Comparison of ENCODE assay signal across 17 cellular contexts in the genomic region with DNA sequence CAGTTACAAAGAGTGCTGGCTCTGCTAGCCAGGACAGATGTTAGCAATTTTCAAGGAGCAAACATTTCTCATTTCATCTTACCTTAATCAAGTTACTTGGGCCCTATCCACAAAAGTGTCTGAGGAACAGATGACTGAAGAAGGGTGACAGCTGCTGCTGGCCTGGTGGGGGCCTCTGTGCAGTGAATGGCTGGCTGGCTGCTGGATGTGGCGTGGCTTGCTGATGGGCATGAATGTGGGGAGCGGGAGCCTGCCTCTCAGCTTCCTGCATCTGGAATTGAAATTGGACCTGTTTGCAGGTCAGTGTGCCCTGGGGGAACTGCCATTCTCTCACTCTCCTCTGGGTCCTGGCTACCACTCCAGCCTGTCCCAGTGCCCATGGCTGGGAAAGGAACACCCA.
DNase-seq lines count a peak whose midpoint lies in the region; ATAC-seq and TF ChIP-seq lines count a peak whose summit lies in the region.
"Had no signal": no experiment of that assay in that cellular context is flagged by ENCODE, and none has a peak within 500 bp of the region (broad histone marks: within the 10 kb centered on the region; RNA-seq: fewer than 3 reads in every experiment).

No MANE protein-coding gene starts in this region.

- H3K9me3 ChIP-seq in OCI-LY7 (ENCODE audit: low read length): no peaks in the 10 kb centered on the region
- H3K9me3 ChIP-seq: HAP-1, SJSA1 had no signal

- H3K79me2 ChIP-seq in GM23338 (replicated peaks; ENCODE audit: insufficient read depth) (no peaks in the 10 kb centered on the region), OCI-LY7 (ENCODE audit: insufficient read depth, low read depth, low read length) (no peaks in the 10 kb centered on the region)

- no TSS peak for BruUV-seq in OCI-LY7 (replicated peaks; lab: Mats Ljungman, UMichigan)

- H3K27ac Mint-ChIP-seq in GM23338: no peak overlapping the region
- peak overlapping the region; percentile 59 for H3K27ac Mint-ChIP-seq in stimulated activated memory B cell treated with anti-CD40 and anti-IgM and Interleukin-4, amounts not matched to agents 10 μg/mL and 1 μg/mL and 100 μg/mL, for 72 hours

- H4K20me1 ChIP-seq in GM23338 (replicated peaks; ENCODE audit: insufficient read depth) (no peaks in the 10 kb centered on the region), OCI-LY7 (ENCODE audit: insufficient read depth, low read length) (no peaks in the 10 kb centered on the region)

- no peak for TF ChIP-seq CTCF in GM23338 (conservative IDR thresholded peaks at IDR 0.05; ENCODE audit: low read depth in 2 of 2)
- no peak for TF ChIP-seq CTCF in OCI-LY7 (conservative IDR thresholded peaks at IDR 0.05; ENCODE audit: low read length)
- TF ChIP-seq CTCF in GM10266 (IDR thresholded peaks at IDR 0.05; ENCODE audit: control insufficient read depth, insufficient read depth, low read depth, missing control alignments): no peak

- no peak overlapping the region for H3K4me3 Mint-ChIP-seq in GM23338
- no peak overlapping the region for H3K4me3 Mint-ChIP-seq in stimulated activated memory B cell treated with anti-CD40 and anti-IgM and Interleukin-4, amounts not matched to agents 10 μg/mL and 1 μg/mL and 100 μg/mL, for 72 hours
- H3K4me3 Mint-ChIP-seq: CD8-positive, alpha-beta memory T cell had no signal

- H3K36me3 Mint-ChIP-seq in GM23338 (ENCODE audit: low read depth): no peaks in the 10 kb centered on the region
- no peaks in the 10 kb centered on the region for H3K36me3 Mint-ChIP-seq in stimulated activated memory B cell treated with anti-CD40 and anti-IgM and Interleukin-4, amounts not matched to agents 10 μg/mL and 1 μg/mL and 100 μg/mL, for 72 hours
- H3K36me3 Mint-ChIP-seq: CD8-positive, alpha-beta memory T cell had no signal

- H3K9me2 ChIP-seq in GM23338 (ENCODE audit: insufficient read depth) (no peaks in the 10 kb centered on the region), OCI-LY7 (ENCODE audit: insufficient read depth, low read length) (no peaks in the 10 kb centered on the region)

- no peaks in the 10 kb centered on the region for H3F3A ChIP-seq in GM23338 (replicated peaks; ENCODE audit: low read depth)

- H3K4me2 ChIP-seq in GM23338 (no peak overlapping the region), OCI-LY7 (ENCODE audit: low read length) (peak overlapping the region; percentile 19; the same call in 1 of the 2 replicates)

- DNase-seq in GM23338 (ENCODE audit: low spot score) (no peak), OCI-LY7 (ENCODE audit: low spot score) (no peak), cerebellar cortex (ENCODE audit: low spot score) (no peak), GM10266 (ENCODE audit: extremely low spot score) (no peak)
- DNase-seq: C1 segment of cervical spinal cord; CD8-positive, alpha-beta memory T cell; DMS79; IMR-90; NCI-H1048; NCI-H1436; NCI-H1930; NCI-H82 had no signal

- POLR2A ChIA-PET in OCI-LY7 (lab: Charles Lee): no interaction called here

- H3K36me3 ChIP-seq in GM23338 (ENCODE audit: insufficient read depth): no peaks in the 10 kb centered on the region
- H3K36me3 ChIP-seq in OCI-LY7 (ENCODE audit: insufficient read depth, low read length): no peaks in the 10 kb centered on the region
- H3K36me3 ChIP-seq: HAP-1, SJSA1 had no signal

- no peak overlapping the region for H3K4me3 ChIP-seq in GM23338
- H3K4me3 ChIP-seq in OCI-LY7 (ENCODE audit: low read depth, low read length, poor library complexity, severe bottlenecking): no peak overlapping the region
- H3K4me3 ChIP-seq: HAP-1, SJSA1 had no signal

- H3K4me1 Mint-ChIP-seq in GM23338: peaks cover 9% of the 10 kb centered on the region
- H3K4me1 Mint-ChIP-seq in stimulated activated memory B cell treated with anti-CD40 and anti-IgM and Interleukin-4, amounts not matched to agents 10 μg/mL and 1 μg/mL and 100 μg/mL, for 72 hours: peaks cover 16% of the 10 kb centered on the region
- H3K4me1 Mint-ChIP-seq: CD8-positive, alpha-beta memory T cell had no signal

- no peaks in the 10 kb centered on the region for H3K9me3 Mint-ChIP-seq in GM23338
- no peaks in the 10 kb centered on the region for H3K9me3 Mint-ChIP-seq in stimulated activated memory B cell treated with anti-CD40 and anti-IgM and Interleukin-4, amounts not matched to agents 10 μg/mL and 1 μg/mL and 100 μg/mL, for 72 hours
- H3K9me3 Mint-ChIP-seq: CD8-positive, alpha-beta memory T cell had no signal

- no peaks in the 10 kb centered on the region for H3K4me1 ChIP-seq in GM23338 (ENCODE audit: insufficient read depth)
- H3K4me1 ChIP-seq in OCI-LY7 (ENCODE audit: insufficient read depth, low read length, poor library complexity, severe bottlenecking): peaks cover 46% of the 10 kb centered on the region
- H3K4me1 ChIP-seq: HAP-1, SJSA1 had no signal

- ATAC-seq in GM23338 (peak; percentile 23; the same call in 1 of the 3 replicates), HG02884 (IDR thresholded peaks at IDR 0.05; ENCODE audit: unreplicated experiment) (no peak)
- no peak for ATAC-seq in stimulated activated memory B cell treated with anti-CD40 and anti-IgM and Interleukin-4, amounts not matched to agents 10 μg/mL and 1 μg/mL and 100 μg/mL, for 72 hours

- intact Hi-C loops in OCI-LY7 (cut with micrococcal nuclease; ENCODE audit: unreplicated experiment): no loop called here

- H3K27me3 ChIP-seq in GM23338 (ENCODE audit: insufficient read depth) (no peaks in the 10 kb centered on the region), layer of hippocampus (ENCODE audit: control insufficient read depth, insufficient read depth, low read length) (no peaks in the 10 kb centered on the region)
- H3K27me3 ChIP-seq: SJSA1 had no signal

- H3K27ac ChIP-seq in GM23338 (ENCODE audit: low read depth) (no peak overlapping the region), OCI-LY7 (ENCODE audit: low read depth, low read length, poor library complexity, severe bottlenecking) (no peak overlapping the region), layer of hippocampus (ENCODE audit: low read depth, low read length) (peak overlapping the region; percentile 48)
- H3K27ac ChIP-seq: SJSA1 had no signal

- H2AFZ ChIP-seq in GM23338 (no peak overlapping the region), OCI-LY7 (ENCODE audit: low read length) (no peak overlapping the region)

- CTCF ChIA-PET in OCI-LY7 (lab: Charles Lee; ENCODE audit: unreplicated experiment): no interaction called here

- peaks cover 4% of the 10 kb centered on the region for H3K27me3 Mint-ChIP-seq in GM23338 (ENCODE audit: insufficient read depth, low read depth, poor library complexity)
- no peaks in the 10 kb centered on the region for H3K27me3 Mint-ChIP-seq in stimulated activated memory B cell treated with anti-CD40 and anti-IgM and Interleukin-4, amounts not matched to agents 10 μg/mL and 1 μg/mL and 100 μg/mL, for 72 hours

TF ChIP-seq in GM23338, 12 proteins besides CTCF, POLR2A, EP300 and RAD21 (continues in another document):
- no peak for TF ChIP-seq ZNF331 (CRISPR knock-in tag; IDR thresholded peaks at IDR 0.05; ENCODE audit: low read depth)
- TF ChIP-seq, protein P1, sequence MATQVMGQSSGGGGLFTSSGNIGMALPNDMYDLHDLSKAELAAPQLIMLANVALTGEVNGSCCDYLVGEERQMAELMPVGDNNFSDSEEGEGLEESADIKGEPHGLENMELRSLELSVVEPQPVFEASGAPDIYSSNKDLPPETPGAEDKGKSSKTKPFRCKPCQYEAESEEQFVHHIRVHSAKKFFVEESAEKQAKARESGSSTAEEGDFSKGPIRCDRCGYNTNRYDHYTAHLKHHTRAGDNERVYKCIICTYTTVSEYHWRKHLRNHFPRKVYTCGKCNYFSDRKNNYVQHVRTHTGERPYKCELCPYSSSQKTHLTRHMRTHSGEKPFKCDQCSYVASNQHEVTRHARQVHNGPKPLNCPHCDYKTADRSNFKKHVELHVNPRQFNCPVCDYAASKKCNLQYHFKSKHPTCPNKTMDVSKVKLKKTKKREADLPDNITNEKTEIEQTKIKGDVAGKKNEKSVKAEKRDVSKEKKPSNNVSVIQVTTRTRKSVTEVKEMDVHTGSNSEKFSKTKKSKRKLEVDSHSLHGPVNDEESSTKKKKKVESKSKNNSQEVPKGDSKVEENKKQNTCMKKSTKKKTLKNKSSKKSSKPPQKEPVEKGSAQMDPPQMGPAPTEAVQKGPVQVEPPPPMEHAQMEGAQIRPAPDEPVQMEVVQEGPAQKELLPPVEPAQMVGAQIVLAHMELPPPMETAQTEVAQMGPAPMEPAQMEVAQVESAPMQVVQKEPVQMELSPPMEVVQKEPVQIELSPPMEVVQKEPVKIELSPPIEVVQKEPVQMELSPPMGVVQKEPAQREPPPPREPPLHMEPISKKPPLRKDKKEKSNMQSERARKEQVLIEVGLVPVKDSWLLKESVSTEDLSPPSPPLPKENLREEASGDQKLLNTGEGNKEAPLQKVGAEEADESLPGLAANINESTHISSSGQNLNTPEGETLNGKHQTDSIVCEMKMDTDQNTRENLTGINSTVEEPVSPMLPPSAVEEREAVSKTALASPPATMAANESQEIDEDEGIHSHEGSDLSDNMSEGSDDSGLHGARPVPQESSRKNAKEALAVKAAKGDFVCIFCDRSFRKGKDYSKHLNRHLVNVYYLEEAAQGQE (IDR thresholded peaks at IDR 0.05; ENCODE audit: unreplicated experiment): no peak
- TF ChIP-seq, protein P2, sequence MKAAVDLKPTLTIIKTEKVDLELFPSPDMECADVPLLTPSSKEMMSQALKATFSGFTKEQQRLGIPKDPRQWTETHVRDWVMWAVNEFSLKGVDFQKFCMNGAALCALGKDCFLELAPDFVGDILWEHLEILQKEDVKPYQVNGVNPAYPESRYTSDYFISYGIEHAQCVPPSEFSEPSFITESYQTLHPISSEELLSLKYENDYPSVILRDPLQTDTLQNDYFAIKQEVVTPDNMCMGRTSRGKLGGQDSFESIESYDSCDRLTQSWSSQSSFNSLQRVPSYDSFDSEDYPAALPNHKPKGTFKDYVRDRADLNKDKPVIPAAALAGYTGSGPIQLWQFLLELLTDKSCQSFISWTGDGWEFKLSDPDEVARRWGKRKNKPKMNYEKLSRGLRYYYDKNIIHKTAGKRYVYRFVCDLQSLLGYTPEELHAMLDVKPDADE (IDR thresholded peaks at IDR 0.05): no peak
